Comparison of ENCODE assay signal across 8 cellular contexts in genomic region chr16:31105677-31106213, GRCh38. TPM values are rescaled to one million over a fixed set of nuclear protein-coding genes. Genes with fewer than 3 reads are reported as not detected.
DNase-seq lines count a peak whose midpoint lies in the region; ATAC-seq, FAIRE-seq and TF ChIP-seq lines count a peak whose summit lies in the region.

No MANE protein-coding gene starts in this region.

- TF ChIP-seq POLR2A in erythroblast (IDR thresholded peaks at IDR 0.05; ENCODE audit: low read length) = no peak

- DNase-seq in D721Med (ENCODE audit: insufficient read length, low spot score) (no peak), HCEC 1CT (peak; percentile 59), NT2/D1 (ENCODE audit: low read depth, low spot score) (peak; percentile 60), erythroblast (lab: John Stamatoyannopoulos, UW) (peak; percentile 87 to 90)
- DNase-seq in activated CD8-positive, alpha-beta memory T cell treated with anti-CD3 and anti-CD28 coated beads, Interleukin-2, amount 50 U/mL, for 4 hours = peak; percentile 84
- DNase-seq in natural killer cell treated with Interleukin-12 subunit alpha and Interleukin-12 subunit beta and Interleukin-15 and Interleukin-18, amount 100 ng/mL, for 72 hours (ENCODE audit: low spot score) = peak; percentile 88
- DNase-seq in stimulated activated naive B cell treated with anti-CD40 and anti-IgM and Interleukin-4, amounts not matched to agents 10 μg/mL and 1 μg/mL and 100 μg/mL, for 72 hours = peak; percentile 80

- peak overlapping the region; percentile 18 for H3K4me3 ChIP-seq in NT2/D1 (ENCODE audit: insufficient read length, low read depth)

- H3K27ac Mint-ChIP-seq in natural killer cell treated with Interleukin-12 subunit alpha and Interleukin-12 subunit beta and Interleukin-15 and Interleukin-18, amount 100 ng/mL, for 72 hours = peak overlapping the region; percentile 41 to 72
- H3K27ac Mint-ChIP-seq in stimulated activated naive B cell treated with anti-CD40 and anti-IgM and Interleukin-4, amounts not matched to agents 10 μg/mL and 1 μg/mL and 100 μg/mL, for 72 hours = peak overlapping the region; percentile 38

- no peak overlapping the region for H3K4me3 Mint-ChIP-seq in natural killer cell treated with Interleukin-12 subunit alpha and Interleukin-12 subunit beta and Interleukin-15 and Interleukin-18, amount 100 ng/mL, for 72 hours
- peak overlapping the region; percentile 49 to 66 for H3K4me3 Mint-ChIP-seq in stimulated activated naive B cell treated with anti-CD40 and anti-IgM and Interleukin-4, amounts not matched to agents 10 μg/mL and 1 μg/mL and 100 μg/mL, for 72 hours

- H3K9me3 ChIP-seq in NT2/D1 (ENCODE audit: insufficient read depth, low read length) = no peaks in the 10 kb centered on the region; the same call in 1 of the 2 replicates

- TF ChIP-seq CTCF in D721Med (IDR thresholded peaks at IDR 0.05; ENCODE audit: insufficient read depth, missing control alignments) = peak; percentile 42

- H3K36me3 ChIP-seq in NT2/D1 (ENCODE audit: insufficient read depth, insufficient read length, low read length) = peaks cover 17% of the 10 kb centered on the region

- peak overlapping the region; percentile 90 for H3K9ac ChIP-seq in NT2/D1 (ENCODE audit: insufficient read length, low read depth)

- H3K9me3 Mint-ChIP-seq in natural killer cell treated with Interleukin-12 subunit alpha and Interleukin-12 subunit beta and Interleukin-15 and Interleukin-18, amount 100 ng/mL, for 72 hours = no peaks in the 10 kb centered on the region
- H3K9me3 Mint-ChIP-seq in stimulated activated naive B cell treated with anti-CD40 and anti-IgM and Interleukin-4, amounts not matched to agents 10 μg/mL and 1 μg/mL and 100 μg/mL, for 72 hours = no peaks in the 10 kb centered on the region

- peaks cover 17 to 20% of the 10 kb centered on the region in 2 donors for H3K4me1 Mint-ChIP-seq in natural killer cell treated with Interleukin-12 subunit alpha and Interleukin-12 subunit beta and Interleukin-15 and Interleukin-18, amount 100 ng/mL, for 72 hours (ENCODE audit: low read depth in 2 of 2)
- H3K4me1 Mint-ChIP-seq in stimulated activated naive B cell treated with anti-CD40 and anti-IgM and Interleukin-4, amounts not matched to agents 10 μg/mL and 1 μg/mL and 100 μg/mL, for 72 hours = peaks cover 26 to 33% of the 10 kb centered on the region in 2 donors

- no peaks in the 10 kb centered on the region for H3K36me3 Mint-ChIP-seq in natural killer cell treated with Interleukin-12 subunit alpha and Interleukin-12 subunit beta and Interleukin-15 and Interleukin-18, amount 100 ng/mL, for 72 hours
- H3K36me3 Mint-ChIP-seq in stimulated activated naive B cell treated with anti-CD40 and anti-IgM and Interleukin-4, amounts not matched to agents 10 μg/mL and 1 μg/mL and 100 μg/mL, for 72 hours = peaks cover 13 to 17% of the 10 kb centered on the region in 2 donors

- H3K27me3 Mint-ChIP-seq in natural killer cell treated with Interleukin-12 subunit alpha and Interleukin-12 subunit beta and Interleukin-15 and Interleukin-18, amount 100 ng/mL, for 72 hours = no peaks in the 10 kb centered on the region
- H3K27me3 Mint-ChIP-seq in stimulated activated naive B cell treated with anti-CD40 and anti-IgM and Interleukin-4, amounts not matched to agents 10 μg/mL and 1 μg/mL and 100 μg/mL, for 72 hours = peaks cover 0 to 4% of the 10 kb centered on the region in 2 donors

- no peaks in the 10 kb centered on the region for H3K27me3 ChIP-seq in NT2/D1 (ENCODE audit: insufficient read depth, insufficient read length)

- no peak for FAIRE-seq in D721Med (lab: Jason Lieb, UNC)

- peak; percentile 84 to 88 for ATAC-seq in natural killer cell treated with Interleukin-12 subunit alpha and Interleukin-12 subunit beta and Interleukin-15 and Interleukin-18, amount 100 ng/mL, for 72 hours
- ATAC-seq in stimulated activated naive B cell treated with anti-CD40 and anti-IgM and Interleukin-4, amounts not matched to agents 10 μg/mL and 1 μg/mL and 100 μg/mL, for 72 hours (replicated peaks) = peak; percentile 70 to 77
- no peak for ATAC-seq in HG02852 (IDR thresholded peaks at IDR 0.05; ENCODE audit: unreplicated experiment)

- peaks cover 3% of the 10 kb centered on the region for H3K4me1 ChIP-seq in NT2/D1 (ENCODE audit: insufficient read depth, insufficient read length)

RNA-seq across cellular contexts. Expression of gene BCKDK, which starts 2.4 kb away (rescaled TPM):
- 10 to 100 TPM; 42.7 to 43.1 TPM for total RNA-seq in natural killer cell treated with Interleukin-12 subunit alpha and Interleukin-12 subunit beta and Interleukin-15 and Interleukin-18, amount 100 ng/mL, for 72 hours

RNA-seq across cellular contexts. Expression of gene VKORC1, which starts 11.1 kb away (rescaled TPM):
- 10 to 100 TPM; 65.2 to 84.6 TPM for total RNA-seq in natural killer cell treated with Interleukin-12 subunit alpha and Interleukin-12 subunit beta and Interleukin-15 and Interleukin-18, amount 100 ng/mL, for 72 hours

RNA-seq across cellular contexts. Expression of gene KAT8, which starts 11.7 kb away (rescaled TPM):
- total RNA-seq in natural killer cell treated with Interleukin-12 subunit alpha and Interleukin-12 subunit beta and Interleukin-15 and Interleukin-18, amount 100 ng/mL, for 72 hours = 10 to 100 TPM; 39.5 to 67.3 TPM

RNA-seq across cellular contexts. Expression of gene PRSS53, which starts 17.0 kb away (rescaled TPM):
- 1 to 10 TPM; 4.1 to 5.1 TPM for total RNA-seq in natural killer cell treated with Interleukin-12 subunit alpha and Interleukin-12 subunit beta and Interleukin-15 and Interleukin-18, amount 100 ng/mL, for 72 hours

RNA-seq across cellular contexts. Expression of gene PRSS8, which starts 29.8 kb away (rescaled TPM):
- not detected for total RNA-seq in natural killer cell treated with Interleukin-12 subunit alpha and Interleukin-12 subunit beta and Interleukin-15 and Interleukin-18, amount 100 ng/mL, for 72 hours
